8 cellular contexts compared by ENCODE assay signal in the genomic region with DNA sequence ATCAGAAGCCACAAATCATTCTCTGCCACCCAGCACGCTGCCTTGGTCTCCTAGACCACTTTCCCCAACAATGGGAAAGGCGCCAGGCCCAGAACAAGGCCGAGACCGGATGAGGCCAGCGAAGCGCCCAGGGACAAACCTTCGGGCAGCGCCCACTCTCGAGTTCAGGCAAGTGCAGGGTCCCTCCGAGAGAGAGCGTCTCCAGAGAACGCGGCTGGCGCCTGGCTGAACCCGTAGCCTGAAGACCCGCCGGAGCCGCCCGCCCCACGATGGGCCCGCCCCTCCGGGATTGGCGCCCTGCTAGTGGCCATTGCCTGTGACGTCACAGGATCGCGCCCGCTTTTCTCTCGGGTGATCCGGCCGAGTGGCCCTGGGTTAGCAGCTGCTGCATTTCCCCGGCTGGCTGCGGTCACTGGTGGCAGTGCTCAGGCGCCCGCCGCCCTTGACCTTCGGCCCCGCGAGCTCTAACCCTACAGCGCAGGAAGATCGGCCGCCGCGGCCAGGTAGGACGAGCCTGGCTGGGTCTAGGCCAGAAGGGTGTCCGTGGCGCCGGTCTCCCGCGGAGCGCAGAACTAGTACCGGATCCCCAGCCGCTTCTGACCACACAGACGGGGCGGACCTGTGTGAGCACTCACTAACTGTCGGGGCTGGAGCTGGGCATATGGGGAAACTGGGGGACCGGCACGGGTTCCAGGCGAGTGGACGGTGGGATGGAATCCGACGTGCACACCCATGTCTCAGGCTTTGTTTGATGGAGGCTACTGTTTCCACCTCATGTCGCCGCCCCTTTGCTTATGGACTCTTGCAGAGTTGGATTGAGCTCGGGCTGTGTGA. TPM values are rescaled to one million over a fixed set of nuclear protein-coding genes. Genes with fewer than 3 reads are reported as not detected.
A peak's percentile ranks its signal among the peaks of the same experiment; 100 is the strongest.
DNase-seq lines count a peak whose midpoint lies in the region; ATAC-seq lines count a peak whose summit lies in the region.

Gene FAHD2A, plus strand, starts transcription at position 339 of the 834 bp plus-strand sequence. CDS start 2,851 bp downstream, outside the sequence.

- H3K9me3 Mint-ChIP-seq in IgD-negative memory B cell: no peaks in the 10 kb centered on the region

- ATAC-seq in GM21576 (IDR thresholded peaks at IDR 0.05; ENCODE audit: unreplicated experiment): peak; percentile 90

- peaks cover 1% of the 10 kb centered on the region for H3K36me3 Mint-ChIP-seq in IgD-negative memory B cell

- peaks cover 11 to 17% (median 14%) of the 10 kb centered on the region in 3 donors for H3K4me1 Mint-ChIP-seq in IgD-negative memory B cell

- H3K27me3 Mint-ChIP-seq in IgD-negative memory B cell: no peaks in the 10 kb centered on the region

- peak within 1 kb of the TSS; percentile 85 to 93 (median 93) for H3K27ac Mint-ChIP-seq in IgD-negative memory B cell

- peak within 1 kb of the TSS; percentile 97 to 99 (median 99) for H3K4me3 Mint-ChIP-seq in IgD-negative memory B cell

- DNase-seq in DMS114 treated with DMSO at 0.1 percent for 48 hours (lab: John Stamatoyannopoulos, UW; ENCODE audit: unreplicated experiment) (peak; percentile 80), OCI-M1 (lab: John Stamatoyannopoulos, UW) (peak; percentile 93), activated T-cell treated with anti-CD3 and anti-CD28 coated beads for 24 hours (ENCODE audit: low read depth) (peak; percentile 93), epidermal melanocyte (ENCODE audit: insufficient read length, low spot score) (peak; percentile 97), middle frontal gyrus (ENCODE audit: extremely low spot score, low spot score) (peak; percentile 87)
- peak; percentile 95 to 97 for DNase-seq in stimulated activated CD8-positive, alpha-beta memory T cell treated with anti-CD3 and anti-CD28 coated beads, Interleukin-2, amount 100 ng/mL, for 48 hours (ENCODE audit: low read depth in 2 of 2)

RNA-seq across cellular contexts. Expression of gene FAHD2A, which starts in this region (rescaled TPM):
- polyA plus RNA-seq in IgD-negative memory B cell: 11.9 TPM

Comparison
In these comparisons a context has a peak if more than half of its experiments do, and no peak if none do; other contexts are left out.
1. Peak in every context shown above with its lines: DNase-seq and ATAC-seq.